8 cellular contexts compared by ENCODE assay signal in genomic region chr15:65529754-65530317, GRCh38. TPM values are rescaled to one million over a fixed set of nuclear protein-coding genes. Genes with fewer than 3 reads are reported as not detected.
DNase-seq lines count a peak whose midpoint lies in the region; ATAC-seq lines count a peak whose summit lies in the region.

No MANE protein-coding gene starts in this region.

- peak; percentile 17 for ATAC-seq in HG03025 (IDR thresholded peaks at IDR 0.05; ENCODE audit: low FRiP score, unreplicated experiment)

- H3K9me3 ChIP-seq in muscle layer of colon (ENCODE audit: low read length) = no peaks in the 10 kb centered on the region

- no peaks in the 10 kb centered on the region for H3K36me3 ChIP-seq in muscle layer of colon (ENCODE audit: insufficient read depth, low read length)

- no peaks in the 10 kb centered on the region for H3K27me3 ChIP-seq in muscle layer of colon (ENCODE audit: control insufficient read depth in 1 of 2, insufficient read depth in 2 of 2, low read length in 2 of 2)

- H3K27ac ChIP-seq in caudate nucleus (ENCODE audit: low read depth, low read length) (peak overlapping the region; percentile 90), muscle layer of colon (ENCODE audit: low read depth, low read length) (peak overlapping the region; percentile 61)

- peak overlapping the region; percentile 45 for H3K9ac ChIP-seq in muscle layer of colon (ENCODE audit: low read length)

- peak overlapping the region; percentile 72 to 90 for H3K4me3 ChIP-seq in muscle layer of colon (ENCODE audit: low read depth in 1 of 2, low read length in 2 of 2)

- peaks cover 6% of the 10 kb centered on the region for H3K4me1 ChIP-seq in muscle layer of colon (ENCODE audit: insufficient read depth, low read length)

- DNase-seq in AG20443 (ENCODE audit: low spot score) (peak; percentile 14), caudate nucleus (lab: John Stamatoyannopoulos, UW) (no peak), foreskin melanocyte (no peak), A172 (ENCODE audit: low spot score) (no peak), mesenteric fat pad (ENCODE audit: low spot score) (no peak), OCI-M2 (lab: John Stamatoyannopoulos, UW; ENCODE audit: unreplicated experiment) (no peak)

RNA-seq across cellular contexts. Expression of gene HACD3, which starts 0.4 kb away (rescaled TPM):
- 148 and 149 TPM in 2 replicates for total RNA-seq in A172 (2014; rRNA removed; shearing (Covaris generic))
- 27.9 TPM for total RNA-seq in mesenteric fat pad

RNA-seq across cellular contexts. Expression of gene DPP8, which starts 12.3 kb away (rescaled TPM):
- 20.6 and 29.0 TPM in 2 replicates for total RNA-seq in A172 (2014; rRNA removed; shearing (Covaris generic))
- total RNA-seq in mesenteric fat pad = 36.7 TPM
